ENCODE assay signal across 2 cellular contexts in genomic region chr20:59954718-59955117, GRCh38.
TF ChIP-seq lines count a peak whose summit lies in the region.

No MANE protein-coding gene starts in this region.

TF ChIP-seq in IMR-90, 13 proteins besides CTCF, POLR2A, EP300 and RAD21 (continued from another document):
- TF ChIP-seq SMC3 (IDR thresholded peaks at IDR 0.05; ENCODE audit: low read depth, low read length) (no peak), CHD1 (IDR thresholded peaks at IDR 0.05; ENCODE audit: low read depth, low read length) (no peak), NFE2L2 (IDR thresholded peaks at IDR 0.05; ENCODE audit: low read depth, low read length) (no peak), RFX5 (IDR thresholded peaks at IDR 0.05; ENCODE audit: low read depth, low read length) (no peak), CEBPB (IDR thresholded peaks at IDR 0.05; ENCODE audit: low read depth, low read length) (no peak), MXI1 (IDR thresholded peaks at IDR 0.05; ENCODE audit: borderline replicate concordance, low read depth, low read length) (no peak), MAZ (IDR thresholded peaks at IDR 0.05; ENCODE audit: borderline replicate concordance, low read depth, low read length) (no peak), BHLHE40 (IDR thresholded peaks at IDR 0.05; ENCODE audit: low read depth, low read length) (no peak), MAFK (IDR thresholded peaks at IDR 0.05; ENCODE audit: low read depth, low read length) (no peak), FOS (IDR thresholded peaks at IDR 0.05; ENCODE audit: low read depth, low read length) (no peak)
- TF ChIP-seq, protein P1, sequence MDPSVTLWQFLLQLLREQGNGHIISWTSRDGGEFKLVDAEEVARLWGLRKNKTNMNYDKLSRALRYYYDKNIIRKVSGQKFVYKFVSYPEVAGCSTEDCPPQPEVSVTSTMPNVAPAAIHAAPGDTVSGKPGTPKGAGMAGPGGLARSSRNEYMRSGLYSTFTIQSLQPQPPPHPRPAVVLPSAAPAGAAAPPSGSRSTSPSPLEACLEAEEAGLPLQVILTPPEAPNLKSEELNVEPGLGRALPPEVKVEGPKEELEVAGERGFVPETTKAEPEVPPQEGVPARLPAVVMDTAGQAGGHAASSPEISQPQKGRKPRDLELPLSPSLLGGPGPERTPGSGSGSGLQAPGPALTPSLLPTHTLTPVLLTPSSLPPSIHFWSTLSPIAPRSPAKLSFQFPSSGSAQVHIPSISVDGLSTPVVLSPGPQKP (IDR thresholded peaks at IDR 0.05; ENCODE audit: borderline replicate concordance, low read depth, low read length), result no peak
TF ChIP-seq in IMR-90: peak in this region for 0.

TF ChIP-seq in WTC11, 78 proteins besides CTCF, POLR2A, EP300 and RAD21 (continued from another document):
- TF ChIP-seq, protein P2, sequence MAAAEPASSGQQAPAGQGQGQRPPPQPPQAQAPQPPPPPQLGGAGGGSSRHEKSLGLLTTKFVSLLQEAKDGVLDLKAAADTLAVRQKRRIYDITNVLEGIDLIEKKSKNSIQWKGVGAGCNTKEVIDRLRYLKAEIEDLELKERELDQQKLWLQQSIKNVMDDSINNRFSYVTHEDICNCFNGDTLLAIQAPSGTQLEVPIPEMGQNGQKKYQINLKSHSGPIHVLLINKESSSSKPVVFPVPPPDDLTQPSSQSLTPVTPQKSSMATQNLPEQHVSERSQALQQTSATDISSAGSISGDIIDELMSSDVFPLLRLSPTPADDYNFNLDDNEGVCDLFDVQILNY (CRISPR knock-in tag; IDR thresholded peaks at IDR 0.05), result no peak
- TF ChIP-seq, protein P3, sequence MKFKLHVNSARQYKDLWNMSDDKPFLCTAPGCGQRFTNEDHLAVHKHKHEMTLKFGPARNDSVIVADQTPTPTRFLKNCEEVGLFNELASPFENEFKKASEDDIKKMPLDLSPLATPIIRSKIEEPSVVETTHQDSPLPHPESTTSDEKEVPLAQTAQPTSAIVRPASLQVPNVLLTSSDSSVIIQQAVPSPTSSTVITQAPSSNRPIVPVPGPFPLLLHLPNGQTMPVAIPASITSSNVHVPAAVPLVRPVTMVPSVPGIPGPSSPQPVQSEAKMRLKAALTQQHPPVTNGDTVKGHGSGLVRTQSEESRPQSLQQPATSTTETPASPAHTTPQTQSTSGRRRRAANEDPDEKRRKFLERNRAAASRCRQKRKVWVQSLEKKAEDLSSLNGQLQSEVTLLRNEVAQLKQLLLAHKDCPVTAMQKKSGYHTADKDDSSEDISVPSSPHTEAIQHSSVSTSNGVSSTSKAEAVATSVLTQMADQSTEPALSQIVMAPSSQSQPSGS (CRISPR knock-in tag; IDR thresholded peaks at IDR 0.05; ENCODE audit: borderline replicate concordance, low read depth), result no peak
- TF ChIP-seq ZNF263 (CRISPR knock-in tag; IDR thresholded peaks at IDR 0.05; ENCODE audit: low read depth), result no peak
- no peak for TF ChIP-seq OVOL2 (CRISPR knock-in tag; IDR thresholded peaks at IDR 0.05; ENCODE audit: borderline replicate concordance)
- TF ChIP-seq, protein P4, sequence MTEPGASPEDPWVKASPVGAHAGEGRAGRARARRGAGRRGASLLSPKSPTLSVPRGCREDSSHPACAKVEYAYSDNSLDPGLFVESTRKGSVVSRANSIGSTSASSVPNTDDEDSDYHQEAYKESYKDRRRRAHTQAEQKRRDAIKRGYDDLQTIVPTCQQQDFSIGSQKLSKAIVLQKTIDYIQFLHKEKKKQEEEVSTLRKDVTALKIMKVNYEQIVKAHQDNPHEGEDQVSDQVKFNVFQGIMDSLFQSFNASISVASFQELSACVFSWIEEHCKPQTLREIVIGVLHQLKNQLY (CRISPR knock-in tag; IDR thresholded peaks at IDR 0.05), result no peak
- TF ChIP-seq, protein P5, sequence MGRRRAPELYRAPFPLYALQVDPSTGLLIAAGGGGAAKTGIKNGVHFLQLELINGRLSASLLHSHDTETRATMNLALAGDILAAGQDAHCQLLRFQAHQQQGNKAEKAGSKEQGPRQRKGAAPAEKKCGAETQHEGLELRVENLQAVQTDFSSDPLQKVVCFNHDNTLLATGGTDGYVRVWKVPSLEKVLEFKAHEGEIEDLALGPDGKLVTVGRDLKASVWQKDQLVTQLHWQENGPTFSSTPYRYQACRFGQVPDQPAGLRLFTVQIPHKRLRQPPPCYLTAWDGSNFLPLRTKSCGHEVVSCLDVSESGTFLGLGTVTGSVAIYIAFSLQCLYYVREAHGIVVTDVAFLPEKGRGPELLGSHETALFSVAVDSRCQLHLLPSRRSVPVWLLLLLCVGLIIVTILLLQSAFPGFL (CRISPR knock-in tag; IDR thresholded peaks at IDR 0.05; ENCODE audit: borderline replicate concordance), result no peak
- TF ChIP-seq TEAD4 (CRISPR knock-in tag; IDR thresholded peaks at IDR 0.05), result no peak
- TF ChIP-seq, protein P6, sequence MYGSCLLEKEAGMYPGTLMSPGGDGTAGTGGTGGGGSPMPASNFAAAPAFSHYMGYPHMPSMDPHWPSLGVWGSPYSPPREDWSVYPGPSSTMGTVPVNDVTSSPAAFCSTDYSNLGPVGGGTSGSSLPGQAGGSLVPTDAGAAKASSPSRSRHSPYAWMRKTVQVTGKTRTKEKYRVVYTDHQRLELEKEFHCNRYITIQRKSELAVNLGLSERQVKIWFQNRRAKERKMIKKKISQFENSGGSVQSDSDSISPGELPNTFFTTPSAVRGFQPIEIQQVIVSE (CRISPR knock-in tag; IDR thresholded peaks at IDR 0.05; ENCODE audit: borderline replicate concordance), result no peak
- TF ChIP-seq RELA (CRISPR knock-in tag; IDR thresholded peaks at IDR 0.05; ENCODE audit: borderline replicate concordance), result no peak
- TF ChIP-seq CREM (CRISPR knock-in tag; IDR thresholded peaks at IDR 0.05), result no peak
- TF ChIP-seq ZNF138 (CRISPR knock-in tag; conservative IDR thresholded peaks at IDR 0.05), result no peak
- no peak for TF ChIP-seq TP53 (CRISPR knock-in tag; IDR thresholded peaks at IDR 0.05)
- no peak for TF ChIP-seq GRHL2 (CRISPR knock-in tag; IDR thresholded peaks at IDR 0.05; ENCODE audit: insufficient replicate concordance, severe bottlenecking)
- TF ChIP-seq MYBL2 (CRISPR knock-in tag; IDR thresholded peaks at IDR 0.05), result no peak
- no peak for TF ChIP-seq IRF2 (CRISPR knock-in tag; IDR thresholded peaks at IDR 0.05; ENCODE audit: borderline replicate concordance, low read depth)
